ENCODE assay signal across 10 cellular contexts in genomic region chr20:19783966-19784401, GRCh38. TPM values are rescaled to one million over a fixed set of nuclear protein-coding genes. Genes with fewer than 3 reads are reported as not detected.
DNase-seq lines count a peak whose midpoint lies in the region; ATAC-seq and TF ChIP-seq lines count a peak whose summit lies in the region.
"Had no signal": no experiment of that assay in that cellular context is flagged by ENCODE, and none has a peak within 500 bp of the region (broad histone marks: within the 10 kb centered on the region; RNA-seq: fewer than 3 reads in every experiment).

No MANE protein-coding gene starts in this region.

- no peak for ATAC-seq in activated naive CD8-positive, alpha-beta T cell treated with anti-CD3 and anti-CD28 coated beads, Interleukin-2, amount 50 U/mL, for 24 hours
- ATAC-seq in GM19397 (IDR thresholded peaks at IDR 0.05; ENCODE audit: unreplicated experiment) (no peak), HG03095 (IDR thresholded peaks at IDR 0.05; ENCODE audit: unreplicated experiment) (no peak)
- ATAC-seq: T-cell had no signal

- peak overlapping the region in 2 of 5 experiments; percentile 0 to 5 for H3K4me3 Mint-ChIP-seq in brain
- H3K4me3 Mint-ChIP-seq in activated naive CD8-positive, alpha-beta T cell treated with anti-CD3 and anti-CD28 coated beads, Interleukin-2, amount 50 U/mL, for 24 hours = no peak overlapping the region
- H3K4me3 Mint-ChIP-seq: T-cell had no signal

- no peaks in the 10 kb centered on the region for H3K36me3 ChIP-seq in thyroid gland

- no peaks in the 10 kb centered on the region for H3K27me3 Mint-ChIP-seq in brain
- peaks cover 15% of the 10 kb centered on the region for H3K27me3 Mint-ChIP-seq in activated naive CD8-positive, alpha-beta T cell treated with anti-CD3 and anti-CD28 coated beads, Interleukin-2, amount 50 U/mL, for 24 hours

- peaks cover 27 to 36% of the 10 kb centered on the region in 2 donors for H3K4me1 ChIP-seq in thyroid gland

- H3K27ac Mint-ChIP-seq in brain = peak overlapping the region; percentile 26 to 87 (median 80)
- H3K27ac Mint-ChIP-seq in activated naive CD8-positive, alpha-beta T cell treated with anti-CD3 and anti-CD28 coated beads, Interleukin-2, amount 50 U/mL, for 24 hours = no peak overlapping the region
- H3K27ac Mint-ChIP-seq: T-cell had no signal

- H3K9me3 ChIP-seq in thyroid gland = no peaks in the 10 kb centered on the region

- no peaks in the 10 kb centered on the region for H3K27me3 ChIP-seq in thyroid gland

- H3K36me3 Mint-ChIP-seq in brain = peaks cover 10% of the 10 kb centered on the region
- H3K36me3 Mint-ChIP-seq in activated naive CD8-positive, alpha-beta T cell treated with anti-CD3 and anti-CD28 coated beads, Interleukin-2, amount 50 U/mL, for 24 hours (ENCODE audit: low read depth) = no peaks in the 10 kb centered on the region
- H3K36me3 Mint-ChIP-seq: T-cell had no signal

- 32 to 38% methylated on average over 4 to 7 of the region's 7 CpGs for WGBS in thyroid gland, 2 donors

- no peak for TF ChIP-seq CTCF in brain (conservative IDR thresholded peaks at IDR 0.05)
- no peak for TF ChIP-seq CTCF in thyroid gland (IDR thresholded peaks at IDR 0.05)

- H3K9me3 Mint-ChIP-seq in brain = peaks cover 0 to 9% (median 7%) of the 10 kb centered on the region in 5 experiments
- H3K9me3 Mint-ChIP-seq in activated naive CD8-positive, alpha-beta T cell treated with anti-CD3 and anti-CD28 coated beads, Interleukin-2, amount 50 U/mL, for 24 hours = no peaks in the 10 kb centered on the region

- H3K4me3 ChIP-seq in thyroid gland (replicated peaks in 1 of 3) = no peak overlapping the region

- peaks cover 37% of the 10 kb centered on the region for H3K4me1 Mint-ChIP-seq in brain
- no peaks in the 10 kb centered on the region for H3K4me1 Mint-ChIP-seq in activated naive CD8-positive, alpha-beta T cell treated with anti-CD3 and anti-CD28 coated beads, Interleukin-2, amount 50 U/mL, for 24 hours

- intact Hi-C loops in thyroid gland (cut with DNase I) = loop anchor here (5.0 kb wide), 1 partner anchor 213 kb away; no protein-coding TSS in a partner anchor

- no peak for TF ChIP-seq POLR2A in thyroid gland (IDR thresholded peaks at IDR 0.05)

- H3K27ac ChIP-seq in thyroid gland = peak overlapping the region in 2 of 3 donors; percentile 69 to 80
- H3K27ac ChIP-seq: KMS-11 had no signal

- DNase-seq in DMS79 treated with DMSO at 0.1 percent for 48 hours (lab: John Stamatoyannopoulos, UW) = peak; percentile 41
- DNase-seq in DMS79 (lab: John Stamatoyannopoulos, UW) = no peak
- peak; percentile 79 for DNase-seq in islet precursor cell
- peak; percentile 51 to 62 for DNase-seq in thyroid gland
- DNase-seq in activated naive CD8-positive, alpha-beta T cell treated with anti-CD3 and anti-CD28 coated beads, Interleukin-2, amount 50 U/mL, for 24 hours = no peak
- DNase-seq: T-cell had no signal

RNA-seq across cellular contexts. Expression of gene RIN2, which starts 25.9 kb away (rescaled TPM):
- 13.4 TPM for polyA plus RNA-seq in brain (ENCODE audit: insufficient read depth, low read depth, low replicate concordance)
- total RNA-seq in thyroid gland = 10 to 100 TPM; 64.5 to 89.4 (median 77.5) TPM

Comparison
In these comparisons a context has a peak if more than half of its experiments do, and no peak if none do; other contexts are left out.
1. DNase-seq: peak in DMS79 treated with DMSO at 0.1 percent for 48 hours (single experiment), islet precursor cell (single experiment) and thyroid gland (2 of 2); none in DMS79 (single experiment) and activated naive CD8-positive, alpha-beta T cell treated with anti-CD3 and anti-CD28 coated beads, Interleukin-2, amount 50 U/mL, for 24 hours (single experiment).